Comparison of ENCODE assay signal across 17 cellular contexts in the genomic region with DNA sequence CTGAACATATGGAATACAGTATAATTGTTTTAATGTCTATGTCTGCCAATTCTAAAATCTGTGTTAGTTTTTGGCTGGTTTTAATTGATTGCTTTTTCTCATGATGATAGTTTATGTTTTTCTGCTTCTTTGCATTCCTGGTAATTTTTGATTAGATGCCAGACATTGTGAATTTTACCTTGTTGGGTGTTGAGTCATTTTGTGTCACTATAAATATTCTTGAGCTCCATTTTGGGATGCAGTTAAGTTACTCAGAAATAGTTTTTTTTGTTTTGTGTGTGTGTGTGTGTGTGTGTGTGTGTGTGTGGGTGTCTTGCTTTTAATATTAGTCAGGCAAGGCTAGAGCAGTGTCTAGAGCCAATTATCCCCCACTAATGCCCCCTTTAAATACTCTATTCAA.
"Had no signal": no experiment of that assay in that cellular context is flagged by ENCODE, and none has a peak within 500 bp of the region (broad histone marks: within the 10 kb centered on the region; RNA-seq: fewer than 3 reads in every experiment).

No MANE protein-coding gene starts in this region.

- H3K4me3 ChIP-seq: ascending aorta, esophagus muscularis mucosa, heart right ventricle, neural progenitor cell, right lobe of liver, stomach, testis, upper lobe of right lung had no signal

- DNase-seq: activated CD4-positive, CD25-positive, alpha-beta regulatory T cell treated with anti-CD3 and anti-CD28 coated beads, Interleukin-2, amount 50 U/mL, for 72 hours; activated naive CD4-positive, alpha-beta T cell treated with Interleukin-2 at 50 U/mL for 16 hours; heart right ventricle; naive B cell; right lobe of liver; stomach; testis; upper lobe of right lung had no signal

- H3K4me3 Mint-ChIP-seq: activated T-helper 1 cell treated with anti-CD3 and anti-CD28 coated beads, Interleukin-12 subunit alpha, Interleukin-12 subunit beta, Interleukin-2, Interleukin-4 antibody, amounts not matched to agents 30 ng/mL and 10 ng/mL and 1 ng/mL, durations not matched to agents 14 hours and 24 hours and 36 hours; naive B cell; neural progenitor cell had no signal

- FAIRE-seq: bronchial epithelial cell, endometrium, frontal cortex, islet of Langerhans had no signal

- H3K4me1 Mint-ChIP-seq: naive B cell, neural progenitor cell had no signal

- H3K36me3 Mint-ChIP-seq: neural progenitor cell had no signal

- H3K4me2 ChIP-seq: neural progenitor cell had no signal

- H3K27ac ChIP-seq: ascending aorta, esophagus muscularis mucosa, heart right ventricle, neural progenitor cell, right lobe of liver, stomach, testis, upper lobe of right lung had no signal

- H3K27me3 ChIP-seq: ascending aorta, esophagus muscularis mucosa, heart right ventricle, neural progenitor cell, right lobe of liver, stomach, testis, upper lobe of right lung had no signal

- H3K9me3 ChIP-seq: ascending aorta, esophagus muscularis mucosa, right lobe of liver, stomach, testis, upper lobe of right lung had no signal

- H3K27ac Mint-ChIP-seq: activated T-helper 1 cell treated with anti-CD3 and anti-CD28 coated beads, Interleukin-12 subunit alpha, Interleukin-12 subunit beta, Interleukin-2, Interleukin-4 antibody, amounts not matched to agents 30 ng/mL and 10 ng/mL and 1 ng/mL, durations not matched to agents 14 hours and 24 hours and 36 hours; naive B cell; neural progenitor cell had no signal

- H3K27me3 Mint-ChIP-seq: naive B cell had no signal

- H3K4me1 ChIP-seq: ascending aorta, esophagus muscularis mucosa, heart right ventricle, neural progenitor cell, right lobe of liver, stomach, testis, upper lobe of right lung had no signal

- ATAC-seq: heart right ventricle, left lobe of liver, right lobe of liver, upper lobe of right lung had no signal

- H3K9ac ChIP-seq: neural progenitor cell had no signal

- H3K36me3 ChIP-seq: ascending aorta, esophagus muscularis mucosa, heart right ventricle, neural progenitor cell, right lobe of liver, stomach, upper lobe of right lung had no signal
